In the genomic region with DNA sequence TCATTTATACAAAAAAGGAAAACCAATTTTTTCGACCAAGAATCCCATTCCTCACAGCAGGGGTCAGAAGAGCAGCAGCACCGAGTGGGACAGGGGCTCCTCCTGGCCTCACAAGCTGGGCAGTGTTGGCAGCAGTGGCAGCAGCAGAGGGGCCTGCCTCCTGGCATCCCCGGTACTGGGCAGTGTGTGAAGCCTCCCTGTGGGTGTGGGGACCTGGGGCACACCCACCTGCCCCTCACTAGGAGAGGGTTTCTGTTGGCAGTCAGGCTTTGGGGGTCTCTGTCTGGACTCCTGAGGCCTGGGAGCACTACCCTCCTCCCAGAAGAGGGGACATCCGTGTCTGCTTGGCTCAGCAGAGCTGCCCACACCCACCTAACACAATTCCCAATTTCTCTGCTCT, we compare ENCODE assay signal across 36 cellular contexts.
"Had no signal": no experiment of that assay in that cellular context is flagged by ENCODE, and none has a peak within 500 bp of the region (broad histone marks: within the 10 kb centered on the region; RNA-seq: fewer than 3 reads in every experiment).

No MANE protein-coding gene starts in this region.

- DNase-seq: activated B cell treated with CpG ODN at 0.5 μM for 24 hours; activated CD4-positive, alpha-beta memory T cell treated with anti-CD3 and anti-CD28 coated beads for 36 hours; activated CD4-positive, alpha-beta T cell treated with anti-CD3 and anti-CD28 coated beads for 4 hours; activated CD4-positive, alpha-beta T cell treated with anti-CD3 and anti-CD28 coated beads, Interleukin-2, amount 50 U/mL, for 1 hour; activated CD4-positive, CD25-positive, alpha-beta regulatory T cell treated with anti-CD3 and anti-CD28 coated beads, Interleukin-2, amount 50 U/mL, for 72 hours; activated CD8-positive, alpha-beta memory T cell treated with anti-CD3 and anti-CD28 coated beads, Interleukin-2, amount 50 U/mL, for 4 hours; activated gamma-delta T cell treated with Interleukin-2 at 50 U/mL for 16 hours; activated naive CD4-positive, alpha-beta T cell treated with anti-CD3 and anti-CD28 coated beads for 36 hours; activated T-cell treated with anti-CD3 and anti-CD28 coated beads for 4 hours; activated T-cell treated with anti-CD3 and anti-CD28 coated beads, Interleukin-2, amount 50 U/mL, for 4 hours; adrenal gland; body of pancreas; caudate nucleus; cerebellar nuclear complex; NCI-H1092 treated with DMSO at 0.1 percent for 48 hours; NCI-H1417; NCI-H146; NCI-H187; NCI-H2029 treated with DMSO at 0.1 percent for 48 hours; NCI-H2107; NCI-H2171; NCI-H510A; NCI-H526; NCI-H748 treated with DMSO at 0.1 percent for 48 hours; NK-92 treated with Interleukin-12 subunit alpha and Interleukin-12 subunit beta, amount 100 ng/mL, for 24 hours; PC-3; Peyer's patch; RPMI8226; SIG-M5; T-cell; T-helper 17 cell had no signal

- H3K27me3 ChIP-seq: adrenal gland, body of pancreas, Peyer's patch had no signal

- H3K4me1 ChIP-seq: adrenal gland had no signal

- H3K36me3 ChIP-seq: adrenal gland, Peyer's patch had no signal

- H3K27me3 Mint-ChIP-seq: activated B cell treated with CpG ODN at 0.5 μM for 24 hours; activated CD4-positive, alpha-beta memory T cell treated with anti-CD3 and anti-CD28 coated beads for 36 hours had no signal

- ATAC-seq: activated naive CD4-positive, alpha-beta T cell treated with anti-CD3 and anti-CD28 coated beads, Interleukin-2, amount 50 U/mL, for 72 hours; activated T-cell treated with anti-CD3 and anti-CD28 coated beads, Interleukin-2, amount 50 U/mL, for 4 hours; body of pancreas; PC-3; Right ventricle myocardium inferior; SK-N-SH treated with all-trans-retinoic acid at 6 μM for 48 hours; T-cell; T-helper 17 cell had no signal

- H3K36me3 Mint-ChIP-seq: activated CD4-positive, alpha-beta memory T cell treated with anti-CD3 and anti-CD28 coated beads for 36 hours; activated naive CD4-positive, alpha-beta T cell treated with anti-CD3 and anti-CD28 coated beads, Interleukin-2, amount 50 U/mL, for 72 hours; T-cell had no signal

- H3K27ac ChIP-seq: adrenal gland, body of pancreas, Peyer's patch, VCaP had no signal

- H3K9me3 Mint-ChIP-seq: activated B cell treated with CpG ODN at 0.5 μM for 24 hours; activated CD4-positive, alpha-beta memory T cell treated with anti-CD3 and anti-CD28 coated beads for 36 hours; activated naive CD4-positive, alpha-beta T cell treated with anti-CD3 and anti-CD28 coated beads for 36 hours; activated naive CD4-positive, alpha-beta T cell treated with anti-CD3 and anti-CD28 coated beads, Interleukin-2, amount 50 U/mL, for 72 hours; activated T-cell treated with anti-CD3 and anti-CD28 coated beads, Interleukin-2, amount 50 U/mL, for 4 hours; activated T-helper 1 cell treated with anti-CD3 and anti-CD28 coated beads, Interleukin-12 subunit alpha, Interleukin-12 subunit beta, Interleukin-2, Interleukin-4 antibody, amounts not matched to agents 30 ng/mL and 10 ng/mL and 1 ng/mL, durations not matched to agents 14 hours and 24 hours and 36 hours; T-cell had no signal

- H3K4me1 Mint-ChIP-seq: activated B cell treated with CpG ODN at 0.5 μM for 24 hours, T-cell had no signal

- H3K4me3 Mint-ChIP-seq: activated B cell treated with CpG ODN at 0.5 μM for 24 hours; activated CD4-positive, alpha-beta memory T cell treated with anti-CD3 and anti-CD28 coated beads for 36 hours; activated naive CD4-positive, alpha-beta T cell treated with anti-CD3 and anti-CD28 coated beads for 36 hours; activated T-cell treated with anti-CD3 and anti-CD28 coated beads, Interleukin-2, amount 50 U/mL, for 4 hours; activated T-helper 1 cell treated with anti-CD3 and anti-CD28 coated beads, Interleukin-12 subunit alpha, Interleukin-12 subunit beta, Interleukin-2, Interleukin-4 antibody, amounts not matched to agents 30 ng/mL and 10 ng/mL and 1 ng/mL, durations not matched to agents 14 hours and 24 hours and 36 hours; T-cell; T-helper 17 cell had no signal

- H3K9me3 ChIP-seq: adrenal gland, body of pancreas, Peyer's patch had no signal

- H3K27ac Mint-ChIP-seq: activated B cell treated with CpG ODN at 0.5 μM for 24 hours; activated CD4-positive, alpha-beta memory T cell treated with anti-CD3 and anti-CD28 coated beads for 36 hours; activated naive CD4-positive, alpha-beta T cell treated with anti-CD3 and anti-CD28 coated beads for 36 hours; activated naive CD4-positive, alpha-beta T cell treated with anti-CD3 and anti-CD28 coated beads, Interleukin-2, amount 50 U/mL, for 72 hours; activated T-helper 1 cell treated with anti-CD3 and anti-CD28 coated beads, Interleukin-12 subunit alpha, Interleukin-12 subunit beta, Interleukin-2, Interleukin-4 antibody, amounts not matched to agents 30 ng/mL and 10 ng/mL and 1 ng/mL, durations not matched to agents 14 hours and 24 hours and 36 hours; T-cell; T-helper 17 cell had no signal

- H3K4me3 ChIP-seq: adrenal gland, body of pancreas, Peyer's patch had no signal
